Comparison of ENCODE assay signal across 8 cellular contexts in genomic region chr20:33673411-33674293, GRCh38. TPM values are rescaled to one million over a fixed set of nuclear protein-coding genes. Genes with fewer than 3 reads are reported as not detected.
DNase-seq lines count a peak whose midpoint lies in the region; ATAC-seq and TF ChIP-seq lines count a peak whose summit lies in the region.

No MANE protein-coding gene starts in this region.

- peak overlapping the region; percentile 87 for H3K27ac Mint-ChIP-seq in activated T-helper 1 cell treated with anti-CD3 and anti-CD28 coated beads, Interleukin-12 subunit alpha, Interleukin-12 subunit beta, Interleukin-2, Interleukin-4 antibody, amounts not matched to agents 30 ng/mL and 10 ng/mL and 1 ng/mL, durations not matched to agents 14 hours and 24 hours and 36 hours
- H3K27ac Mint-ChIP-seq in stimulated activated effector memory CD8-positive, alpha-beta T cell treated with anti-CD3 and anti-CD28 coated beads, Interleukin-12 subunit alpha, Interleukin-12 subunit beta, amount 100 ng/mL, for 72 hours: peak overlapping the region; percentile 88

- no peaks in the 10 kb centered on the region for H3K9me3 ChIP-seq in iPS-18c (ENCODE audit: control insufficient read depth, insufficient read depth, low read length)

- H3K4me3 ChIP-seq in GM12875 (ENCODE audit: low read depth, low read length): peak overlapping the region; percentile 45
- H3K4me3 ChIP-seq in iPS-18c (ENCODE audit: insufficient read depth, low read depth, low read length): peak overlapping the region; percentile 71

- peak overlapping the region; percentile 91 for H3K4me3 Mint-ChIP-seq in activated T-helper 1 cell treated with anti-CD3 and anti-CD28 coated beads, Interleukin-12 subunit alpha, Interleukin-12 subunit beta, Interleukin-2, Interleukin-4 antibody, amounts not matched to agents 30 ng/mL and 10 ng/mL and 1 ng/mL, durations not matched to agents 14 hours and 24 hours and 36 hours
- peak overlapping the region; percentile 83 for H3K4me3 Mint-ChIP-seq in stimulated activated effector memory CD8-positive, alpha-beta T cell treated with anti-CD3 and anti-CD28 coated beads, Interleukin-12 subunit alpha, Interleukin-12 subunit beta, amount 100 ng/mL, for 72 hours

- H3K27me3 Mint-ChIP-seq in activated T-helper 1 cell treated with anti-CD3 and anti-CD28 coated beads, Interleukin-12 subunit alpha, Interleukin-12 subunit beta, Interleukin-2, Interleukin-4 antibody, amounts not matched to agents 30 ng/mL and 10 ng/mL and 1 ng/mL, durations not matched to agents 14 hours and 24 hours and 36 hours (ENCODE audit: insufficient read depth): no peaks in the 10 kb centered on the region

- H3K36me3 Mint-ChIP-seq in activated T-helper 1 cell treated with anti-CD3 and anti-CD28 coated beads, Interleukin-12 subunit alpha, Interleukin-12 subunit beta, Interleukin-2, Interleukin-4 antibody, amounts not matched to agents 30 ng/mL and 10 ng/mL and 1 ng/mL, durations not matched to agents 14 hours and 24 hours and 36 hours (ENCODE audit: low read depth): peaks cover 19% of the 10 kb centered on the region
- peaks cover 50% of the 10 kb centered on the region for H3K36me3 Mint-ChIP-seq in stimulated activated effector memory CD8-positive, alpha-beta T cell treated with anti-CD3 and anti-CD28 coated beads, Interleukin-12 subunit alpha, Interleukin-12 subunit beta, amount 100 ng/mL, for 72 hours

- no peaks in the 10 kb centered on the region for H3K9me3 Mint-ChIP-seq in activated T-helper 1 cell treated with anti-CD3 and anti-CD28 coated beads, Interleukin-12 subunit alpha, Interleukin-12 subunit beta, Interleukin-2, Interleukin-4 antibody, amounts not matched to agents 30 ng/mL and 10 ng/mL and 1 ng/mL, durations not matched to agents 14 hours and 24 hours and 36 hours
- H3K9me3 Mint-ChIP-seq in stimulated activated effector memory CD8-positive, alpha-beta T cell treated with anti-CD3 and anti-CD28 coated beads, Interleukin-12 subunit alpha, Interleukin-12 subunit beta, amount 100 ng/mL, for 72 hours: no peaks in the 10 kb centered on the region

- intact Hi-C loops in activated T-helper 1 cell treated with anti-CD3 and anti-CD28 coated beads, Interleukin-12 subunit alpha, Interleukin-12 subunit beta, Interleukin-2, Interleukin-4 antibody, amounts not matched to agents 30 ng/mL and 10 ng/mL and 1 ng/mL, durations not matched to agents 14 hours and 24 hours and 36 hours (cut with micrococcal nuclease): loop anchor here (1.0 kb wide), 2 partner anchors 7 to 12 kb away; partner anchors contain the start of gene ACTL10

- DNase-seq in activated T-helper 1 cell treated with anti-CD3 and anti-CD28 coated beads, Interleukin-12 subunit alpha, Interleukin-12 subunit beta, Interleukin-2, Interleukin-4 antibody, amounts not matched to agents 30 ng/mL and 10 ng/mL and 1 ng/mL, durations not matched to agents 14 hours and 24 hours and 36 hours (ENCODE audit: low spot score): no peak
- DNase-seq in stimulated activated effector memory CD8-positive, alpha-beta T cell treated with anti-CD3 and anti-CD28 coated beads, Interleukin-12 subunit alpha, Interleukin-12 subunit beta, amount 100 ng/mL, for 72 hours (ENCODE audit: low spot score in 2 of 2): no peak
- DNase-seq in mucosa of gallbladder (ENCODE audit: low spot score) (no peak), NCI-H2081 treated with DMSO at 0.1 percent for 48 hours (lab: John Stamatoyannopoulos, UW) (no peak)

- peaks cover 49% of the 10 kb centered on the region for H3K4me1 Mint-ChIP-seq in activated T-helper 1 cell treated with anti-CD3 and anti-CD28 coated beads, Interleukin-12 subunit alpha, Interleukin-12 subunit beta, Interleukin-2, Interleukin-4 antibody, amounts not matched to agents 30 ng/mL and 10 ng/mL and 1 ng/mL, durations not matched to agents 14 hours and 24 hours and 36 hours (ENCODE audit: low read depth)
- peaks cover 43% of the 10 kb centered on the region for H3K4me1 Mint-ChIP-seq in stimulated activated effector memory CD8-positive, alpha-beta T cell treated with anti-CD3 and anti-CD28 coated beads, Interleukin-12 subunit alpha, Interleukin-12 subunit beta, amount 100 ng/mL, for 72 hours

- no peak for TF ChIP-seq CTCF in GM12875 (IDR thresholded peaks at IDR 0.05; ENCODE audit: borderline replicate concordance, insufficient read depth, low read depth, low read length)

- ATAC-seq in HG03025 (IDR thresholded peaks at IDR 0.05; ENCODE audit: low FRiP score, unreplicated experiment) (peak; percentile 23), HG03139 (IDR thresholded peaks at IDR 0.05; ENCODE audit: unreplicated experiment) (no peak)
- peak; percentile 72 for ATAC-seq in stimulated activated effector memory CD8-positive, alpha-beta T cell treated with anti-CD3 and anti-CD28 coated beads, Interleukin-12 subunit alpha, Interleukin-12 subunit beta, amount 100 ng/mL, for 72 hours

RNA-seq across cellular contexts. Expression of gene NECAB3, which starts 0.6 kb away (rescaled TPM):
- 30.7 and 31.2 TPM in 2 replicates for total RNA-seq in activated T-helper 1 cell treated with anti-CD3 and anti-CD28 coated beads, Interleukin-12 subunit alpha, Interleukin-12 subunit beta, Interleukin-2, Interleukin-4 antibody, amounts not matched to agents 30 ng/mL and 10 ng/mL and 1 ng/mL, durations not matched to agents 14 hours and 24 hours and 36 hours
- total RNA-seq in mucosa of gallbladder: 37.3 TPM

RNA-seq across cellular contexts. Expression of gene ACTL10, which starts 6.9 kb away (rescaled TPM):
- total RNA-seq in activated T-helper 1 cell treated with anti-CD3 and anti-CD28 coated beads, Interleukin-12 subunit alpha, Interleukin-12 subunit beta, Interleukin-2, Interleukin-4 antibody, amounts not matched to agents 30 ng/mL and 10 ng/mL and 1 ng/mL, durations not matched to agents 14 hours and 24 hours and 36 hours: 3.7 and 4.2 TPM in 2 replicates
- 4.8 TPM for total RNA-seq in mucosa of gallbladder

RNA-seq across cellular contexts. Expression of gene C20orf144, which starts 11.5 kb away (rescaled TPM):
- 0.22 and 0.29 TPM in 2 replicates for total RNA-seq in activated T-helper 1 cell treated with anti-CD3 and anti-CD28 coated beads, Interleukin-12 subunit alpha, Interleukin-12 subunit beta, Interleukin-2, Interleukin-4 antibody, amounts not matched to agents 30 ng/mL and 10 ng/mL and 1 ng/mL, durations not matched to agents 14 hours and 24 hours and 36 hours
- total RNA-seq in mucosa of gallbladder: 0.09 TPM

RNA-seq across cellular contexts. Expression of gene E2F1, which starts 12.5 kb away (rescaled TPM):
- 77.5 and 80.6 TPM in 2 replicates for total RNA-seq in activated T-helper 1 cell treated with anti-CD3 and anti-CD28 coated beads, Interleukin-12 subunit alpha, Interleukin-12 subunit beta, Interleukin-2, Interleukin-4 antibody, amounts not matched to agents 30 ng/mL and 10 ng/mL and 1 ng/mL, durations not matched to agents 14 hours and 24 hours and 36 hours
- 2.3 TPM for total RNA-seq in mucosa of gallbladder

RNA-seq across cellular contexts. Expression of gene PXMP4, which starts 46.5 kb away (rescaled TPM):
- total RNA-seq in activated T-helper 1 cell treated with anti-CD3 and anti-CD28 coated beads, Interleukin-12 subunit alpha, Interleukin-12 subunit beta, Interleukin-2, Interleukin-4 antibody, amounts not matched to agents 30 ng/mL and 10 ng/mL and 1 ng/mL, durations not matched to agents 14 hours and 24 hours and 36 hours: 7.3 and 7.9 TPM in 2 replicates
- total RNA-seq in mucosa of gallbladder: 17.9 TPM
